Comparison of ENCODE assay signal across 8 cellular contexts in genomic region chr17:82457071-82457789, GRCh38. TPM values are rescaled to one million over a fixed set of nuclear protein-coding genes. Genes with fewer than 3 reads are reported as not detected.
DNase-seq lines count a peak whose midpoint lies in the region; ATAC-seq and TF ChIP-seq lines count a peak whose summit lies in the region.

No MANE protein-coding gene starts in this region.

- H3K9me3 Mint-ChIP-seq in dendritic cell treated with granulocyte-macrophage colony-stimulating factor and Interleukin-4, amounts not matched to agents 40 ng/mL and 50 ng/mL, for 4 days, result no peaks in the 10 kb centered on the region
- no peaks in the 10 kb centered on the region for H3K9me3 Mint-ChIP-seq in naive B cell

- ATAC-seq in naive B cell (ENCODE audit: low read depth in 2 of 2) (no peak), GM18505 (IDR thresholded peaks at IDR 0.05; ENCODE audit: unreplicated experiment) (no peak), GM18517 (IDR thresholded peaks at IDR 0.05; ENCODE audit: unreplicated experiment) (no peak)

- H3K27ac Mint-ChIP-seq in dendritic cell treated with granulocyte-macrophage colony-stimulating factor and Interleukin-4, amounts not matched to agents 40 ng/mL and 50 ng/mL, for 4 days, result peak overlapping the region; percentile 96
- peak overlapping the region; percentile 98 to 99 (median 99) for H3K27ac Mint-ChIP-seq in naive B cell

- H3K4me3 Mint-ChIP-seq in dendritic cell treated with granulocyte-macrophage colony-stimulating factor and Interleukin-4, amounts not matched to agents 40 ng/mL and 50 ng/mL, for 4 days, result peak overlapping the region; percentile 94
- peak overlapping the region; percentile 85 to 95 (median 92) for H3K4me3 Mint-ChIP-seq in naive B cell

- H3K4me1 Mint-ChIP-seq in dendritic cell treated with granulocyte-macrophage colony-stimulating factor and Interleukin-4, amounts not matched to agents 40 ng/mL and 50 ng/mL, for 4 days (ENCODE audit: low read depth), result peaks cover 40% of the 10 kb centered on the region
- H3K4me1 Mint-ChIP-seq in naive B cell, result peaks cover 24 to 31% (median 29%) of the 10 kb centered on the region in 3 donors

- intact Hi-C loops in dendritic cell treated with granulocyte-macrophage colony-stimulating factor and Interleukin-4, amounts not matched to agents 40 ng/mL and 50 ng/mL, for 4 days (cut with micrococcal nuclease), result no loop called here

- DNase-seq in COLO829 (ENCODE audit: low spot score), result peak; percentile 39
- peak; percentile 72 for DNase-seq in NCI-H69 (lab: John Stamatoyannopoulos, UW)
- DNase-seq in naive B cell, result no peak
- no peak for DNase-seq in RKO (ENCODE audit: low spot score)
- DNase-seq in NCI-H774 (lab: John Stamatoyannopoulos, UW), result no peak

- TF ChIP-seq POLR2A in GM18505 (IDR thresholded peaks at IDR 0.05; ENCODE audit: borderline replicate concordance, extremely low read depth, insufficient read depth, insufficient read length), result no peak

- peaks cover 32% of the 10 kb centered on the region for H3K36me3 Mint-ChIP-seq in dendritic cell treated with granulocyte-macrophage colony-stimulating factor and Interleukin-4, amounts not matched to agents 40 ng/mL and 50 ng/mL, for 4 days (ENCODE audit: low read depth)
- peaks cover 2 to 3% of the 10 kb centered on the region in 2 donors for H3K36me3 Mint-ChIP-seq in naive B cell

- no peaks in the 10 kb centered on the region for H3K27me3 Mint-ChIP-seq in dendritic cell treated with granulocyte-macrophage colony-stimulating factor and Interleukin-4, amounts not matched to agents 40 ng/mL and 50 ng/mL, for 4 days
- H3K27me3 Mint-ChIP-seq in naive B cell, result no peaks in the 10 kb centered on the region

RNA-seq across cellular contexts. Expression of gene NARF, which starts 1.3 kb away (rescaled TPM):
- 100 to 1,000 TPM in 3 of 6 donors, 10 to 100 TPM in 3; 72.3 to 137 (median 95.0) TPM for polyA plus RNA-seq in naive B cell (ENCODE audit: low read depth in 6 of 6)

RNA-seq across cellular contexts. Expression of gene CYBC1, which starts 6.7 kb away (rescaled TPM):
- polyA plus RNA-seq in naive B cell (ENCODE audit: low read depth in 6 of 6), result 100 to 1,000 TPM; 274 to 340 (median 303) TPM

RNA-seq across cellular contexts. Expression of gene OGFOD3, which starts 38.8 kb away (rescaled TPM):
- polyA plus RNA-seq in naive B cell (ENCODE audit: low read depth in 6 of 6), result 10 to 100 TPM; 22.8 to 31.6 (median 26.1) TPM

RNA-seq across cellular contexts. Expression of gene HEXD, which starts 39.1 kb away (rescaled TPM):
- 10 to 100 TPM; 10.8 to 30.5 (median 18.2) TPM for polyA plus RNA-seq in naive B cell (ENCODE audit: low read depth in 6 of 6)

Comparison
In these comparisons a context has a peak if more than half of its experiments do, and no peak if none do; other contexts are left out.
1. DNase-seq: peak in COLO829 (single experiment) and NCI-H69 (single experiment); none in naive B cell (single experiment), RKO (single experiment) and NCI-H774 (single experiment).